Comparison of ENCODE assay signal across 8 cellular contexts in genomic region chr11:85947431-85948272, GRCh38.
DNase-seq lines count a peak whose midpoint lies in the region; ATAC-seq and TF ChIP-seq lines count a peak whose summit lies in the region.

No MANE protein-coding gene starts in this region.

- CTCF ChIA-PET in AG04449 (lab: Yijun Ruan, JAX) (interaction anchor here (1.1 to 2.2 kb wide), 3 partner anchors 9 to 352 kb away, joined by 3 to 8 read pairs (median 6); no protein-coding TSS in a partner anchor), PC-9 (lab: Charles Lee) (no interaction called here), HEK293T (lab: Yijun Ruan, JAX) (no interaction called here)

- POLR2A ChIA-PET in AG04449 (lab: Yijun Ruan, JAX) = no interaction called here
- POLR2A ChIA-PET in PC-9 (lab: Charles Lee; ENCODE audit: unreplicated experiment) = interaction anchor here (0.7 kb wide), 1 partner anchor 213 kb away, joined by 3 read pairs; no protein-coding TSS in a partner anchor
- POLR2A ChIA-PET in HEK293T (lab: Yijun Ruan, JAX) = no interaction called here

- peaks cover 10% of the 10 kb centered on the region; the same call in 1 of the 2 replicates for H3K9me3 ChIP-seq in PC-9 (ENCODE audit: insufficient read depth, low read depth)

- peak overlapping the region; percentile 23; the same call in 1 of the 2 replicates for H3K4me2 ChIP-seq in PC-9

- DNase-seq in AG04449 (ENCODE audit: low read depth, low spot score) = peak; percentile 74
- peak; percentile 36 for DNase-seq in GM20000 (ENCODE audit: low spot score)
- DNase-seq in PC-9 = peak; percentile 38 to 86
- no peak for DNase-seq in osteocyte (ENCODE audit: extremely low spot score, unreplicated experiment)
- DNase-seq in HEK293T (ENCODE audit: extremely low spot score) = no peak
- DNase-seq in NCI-H69 (lab: John Stamatoyannopoulos, UW) = no peak
- DNase-seq in NCI-H2107 treated with DMSO at 0.1 percent for 48 hours (lab: John Stamatoyannopoulos, UW; ENCODE audit: unreplicated experiment) = no peak

- BruUV-seq in PC-9 (replicated peaks; lab: Mats Ljungman, UMichigan) = no TSS peak

- H3K4me1 Mint-ChIP-seq in osteocyte (ENCODE audit: unreplicated experiment) = peaks cover 25% of the 10 kb centered on the region

- H3K4me3 Mint-ChIP-seq in osteocyte (ENCODE audit: unreplicated experiment) = no peak overlapping the region

- peaks cover 12% of the 10 kb centered on the region; the same call in 1 of the 2 replicates for H3F3A ChIP-seq in PC-9 (ENCODE audit: insufficient read depth, low read depth)

- no peaks in the 10 kb centered on the region for H3K9me2 ChIP-seq in PC-9 (ENCODE audit: insufficient read depth)

- H4K20me1 ChIP-seq in PC-9 (ENCODE audit: insufficient read depth) = no peaks in the 10 kb centered on the region

- no peaks in the 10 kb centered on the region for H3K27me3 Mint-ChIP-seq in osteocyte (ENCODE audit: unreplicated experiment)

- H3K36me3 ChIP-seq in PC-9 (ENCODE audit: low read depth) = no peaks in the 10 kb centered on the region

- H2AFZ ChIP-seq in PC-9 = no peak overlapping the region

- no peaks in the 10 kb centered on the region for H3K9me3 Mint-ChIP-seq in osteocyte (ENCODE audit: unreplicated experiment)

- H3K4me3 ChIP-seq in AG04449 (ENCODE audit: low read depth, low read length) = no peak overlapping the region
- no peak overlapping the region for H3K4me3 ChIP-seq in PC-9

- H3K4me1 ChIP-seq in PC-9 (replicated peaks; ENCODE audit: insufficient read depth) = peaks cover 26% of the 10 kb centered on the region

- no peaks in the 10 kb centered on the region for H3K27me3 ChIP-seq in PC-9 (ENCODE audit: insufficient read depth, low read depth)

- peak overlapping the region; percentile 35; the same call in 1 of the 2 replicates for H3K27ac ChIP-seq in PC-9

- peaks cover 2% of the 10 kb centered on the region for H3K36me3 Mint-ChIP-seq in osteocyte (ENCODE audit: unreplicated experiment)

- intact Hi-C loops in PC-9 (cut with micrococcal nuclease; ENCODE audit: unreplicated experiment) = loop anchor here (2.0 to 10.0 kb wide), 4 partner anchors 93 to 967 kb away; partner anchors contain the start of gene CCDC83

- no peaks in the 10 kb centered on the region for H3K79me2 ChIP-seq in PC-9 (ENCODE audit: low read depth)

- peak overlapping the region; percentile 75 for H3K27ac Mint-ChIP-seq in osteocyte (ENCODE audit: unreplicated experiment)

- no peak for TF ChIP-seq CTCF in AG04449 (IDR thresholded peaks at IDR 0.05; ENCODE audit: insufficient read depth, low read length, missing control alignments)
- no peak for TF ChIP-seq CTCF in GM20000 (IDR thresholded peaks at IDR 0.05; ENCODE audit: extremely low read depth, missing control alignments)
- no peak for TF ChIP-seq CTCF in PC-9 (conservative IDR thresholded peaks at IDR 0.05)
- TF ChIP-seq CTCF in osteocyte (IDR thresholded peaks at IDR 0.05) = no peak

- peak; percentile 47 for ATAC-seq in esophagus mucosa

TF ChIP-seq in HEK293T, 16 proteins besides CTCF, POLR2A, EP300 and RAD21:
- TF ChIP-seq CTBP1 (IDR thresholded peaks at IDR 0.05; ENCODE audit: borderline replicate concordance) = no peak
- no peak for TF ChIP-seq SP1 (IDR thresholded peaks at IDR 0.05)
- no peak for TF ChIP-seq ARNT (IDR thresholded peaks at IDR 0.05)
- no peak for TF ChIP-seq ELF4 (IDR thresholded peaks at IDR 0.05)
- no peak for TF ChIP-seq NFRKB (IDR thresholded peaks at IDR 0.05)
- no peak for TF ChIP-seq L3MBTL2 (conservative IDR thresholded peaks at IDR 0.05)
- TF ChIP-seq LEF1 (IDR thresholded peaks at IDR 0.05; ENCODE audit: borderline replicate concordance) = no peak
- TF ChIP-seq HDGF (IDR thresholded peaks at IDR 0.05; ENCODE audit: borderline replicate concordance) = no peak
- no peak for TF ChIP-seq BHLHE40 (IDR thresholded peaks at IDR 0.05; ENCODE audit: borderline replicate concordance)
- no peak for TF ChIP-seq PKNOX1 (IDR thresholded peaks at IDR 0.05)
- TF ChIP-seq SUZ12 (IDR thresholded peaks at IDR 0.05) = no peak

Comparison
In these comparisons a context has a peak if more than half of its experiments do, and no peak if none do; other contexts are left out.
1. DNase-seq: peak in AG04449 (single experiment), GM20000 (single experiment) and PC-9 (2 of 2); none in osteocyte (single experiment), HEK293T (single experiment), NCI-H69 (single experiment) and NCI-H2107 treated with DMSO at 0.1 percent for 48 hours (single experiment).